32 cellular contexts compared by ENCODE assay signal in genomic region chr4:93182722-93183121, GRCh38.
DNase-seq lines count a peak whose midpoint lies in the region; ATAC-seq, FAIRE-seq and TF ChIP-seq lines count a peak whose summit lies in the region.
"Had no signal": no experiment of that assay in that cellular context is flagged by ENCODE, and none has a peak within 500 bp of the region (broad histone marks: within the 10 kb centered on the region; RNA-seq: fewer than 3 reads in every experiment).

No MANE protein-coding gene starts in this region.

- no peaks in the 10 kb centered on the region for H3K36me3 ChIP-seq in bronchial epithelial cell (ENCODE audit: control insufficient read depth, insufficient read depth, low read length)
- H3K36me3 ChIP-seq: BE2C, cardiac muscle cell, esophagus muscularis mucosa, left ventricle myocardium inferior, tibial nerve had no signal

- no peak for ATAC-seq in HG02642 (IDR thresholded peaks at IDR 0.05; ENCODE audit: poor library complexity, unreplicated experiment)
- ATAC-seq: effector memory CD8-positive, alpha-beta T cell; natural killer cell had no signal

- TF ChIP-seq CTCF in bronchial epithelial cell (IDR thresholded peaks at IDR 0.05; ENCODE audit: insufficient read depth, low read length, severe bottlenecking) (no peak), foreskin fibroblast (IDR thresholded peaks at IDR 0.05; ENCODE audit: low read depth, low read length) (no peak)

- no peaks in the 10 kb centered on the region for H3K27me3 ChIP-seq in bronchial epithelial cell (ENCODE audit: control insufficient read depth, insufficient read depth, low read length)
- H3K27me3 ChIP-seq: BE2C, cardiac muscle cell, esophagus muscularis mucosa, hepatocyte, tibial nerve had no signal

- no peak overlapping the region for H3K4me3 ChIP-seq in bronchial epithelial cell (ENCODE audit: low read depth, low read length)
- H3K4me3 ChIP-seq in foreskin fibroblast (ENCODE audit: low read depth in 1 of 2, low read length in 2 of 2), result no peak overlapping the region
- H3K4me3 ChIP-seq: cardiac muscle cell, esophagus muscularis mucosa, hepatocyte, left ventricle myocardium inferior, skin epidermis, tibial nerve had no signal

- DNase-seq in DMS79 (lab: John Stamatoyannopoulos, UW) (peak; percentile 6), NCI-H128 (lab: John Stamatoyannopoulos, UW; ENCODE audit: unreplicated experiment) (peak; percentile 5), bronchial epithelial cell (ENCODE audit: low read depth) (peak; percentile 84), pons (ENCODE audit: low spot score) (peak; percentile 10), iPS-NIHi11 (ENCODE audit: low spot score) (no peak), foreskin fibroblast (no peak), NCI-H82 treated with DMSO at 0.1 percent for 48 hours (lab: John Stamatoyannopoulos, UW; ENCODE audit: unreplicated experiment) (no peak)
- DNase-seq: ACHN; activated CD4-positive, CD25-positive, alpha-beta regulatory T cell; activated CD8-positive, alpha-beta memory T cell treated with anti-CD3 and anti-CD28 coated beads, Interleukin-2, amount 50 U/mL, for 4 hours; activated naive CD4-positive, alpha-beta T cell treated with anti-CD3 and anti-CD28 coated beads, Interleukin-2, amount 10 ng/mL, durations not matched to agents 7 days and 5 days; amygdala; BE2C; cortex of kidney; DND-41; effector memory CD8-positive, alpha-beta T cell; HCEC 1CT; KG1; left ventricle myocardium inferior; natural killer cell; NCI-H1694; NCI-H2171; NCI-H526; occipital lobe had no signal

- FAIRE-seq in bronchial epithelial cell (lab: Jason Lieb, UNC), result no peak
- FAIRE-seq: frontal cortex, GM18507 had no signal

Comparison
In these comparisons a context has a peak if more than half of its experiments do, and no peak if none do; other contexts are left out.
1. DNase-seq: peak in DMS79 (single experiment), NCI-H128 (single experiment), bronchial epithelial cell (single experiment) and pons (single experiment); none in iPS-NIHi11 (single experiment), foreskin fibroblast (0 of 2) and NCI-H82 treated with DMSO at 0.1 percent for 48 hours (single experiment).